Comparison of ENCODE assay signal across 9 cellular contexts in genomic region chr17:78315355-78316114, GRCh38. TPM values are rescaled to one million over a fixed set of nuclear protein-coding genes. Genes with fewer than 3 reads are reported as not detected.
A peak's percentile ranks its signal among the peaks of the same experiment; 100 is the strongest.
DNase-seq lines count a peak whose midpoint lies in the region; ATAC-seq and TF ChIP-seq lines count a peak whose summit lies in the region.
"Had no signal": no experiment of that assay in that cellular context is flagged by ENCODE, and none has a peak within 500 bp of the region (broad histone marks: within the 10 kb centered on the region; RNA-seq: fewer than 3 reads in every experiment).

No MANE protein-coding gene starts in this region.

- H3K27me3 Mint-ChIP-seq in CD4-positive, alpha-beta T cell = no peaks in the 10 kb centered on the region
- H3K27me3 Mint-ChIP-seq in activated T-cell treated with anti-CD3 and anti-CD28 coated beads, Interleukin-2, amount 50 U/mL, for 24 hours = no peaks in the 10 kb centered on the region
- H3K27me3 Mint-ChIP-seq in osteocyte (ENCODE audit: unreplicated experiment) = no peaks in the 10 kb centered on the region

- H3K27ac ChIP-seq in CD4-positive, alpha-beta T cell (ENCODE audit: low read depth, low read length) = no peak overlapping the region
- H3K27ac ChIP-seq: HL-60 had no signal

- ATAC-seq in CD4-positive, alpha-beta T cell (ENCODE audit: poor library complexity) = no peak
- no peak for ATAC-seq in HG03045 (IDR thresholded peaks at IDR 0.05; ENCODE audit: unreplicated experiment)

- CTCF ChIA-PET in CD4-positive, alpha-beta T cell (lab: Charles Lee) = interaction anchor here (0.6 to 1.1 kb wide), 2 partner anchors 16 to 45 kb away, joined by 3 to 4 read pairs; no protein-coding TSS in a partner anchor

- peak overlapping the region; percentile 69 for H3K27ac Mint-ChIP-seq in CD4-positive, alpha-beta T cell
- H3K27ac Mint-ChIP-seq in activated T-cell treated with anti-CD3 and anti-CD28 coated beads, Interleukin-2, amount 50 U/mL, for 24 hours = peak overlapping the region; percentile 91
- peak overlapping the region; percentile 98 for H3K27ac Mint-ChIP-seq in osteocyte (ENCODE audit: unreplicated experiment)

- no peaks in the 10 kb centered on the region for H3K9me3 ChIP-seq in CD4-positive, alpha-beta T cell (ENCODE audit: control insufficient read depth, low read length)

- no peaks in the 10 kb centered on the region for H3K9me3 Mint-ChIP-seq in CD4-positive, alpha-beta T cell
- H3K9me3 Mint-ChIP-seq in activated T-cell treated with anti-CD3 and anti-CD28 coated beads, Interleukin-2, amount 50 U/mL, for 24 hours = no peaks in the 10 kb centered on the region
- no peaks in the 10 kb centered on the region for H3K9me3 Mint-ChIP-seq in osteocyte (ENCODE audit: unreplicated experiment)

- H3K36me3 Mint-ChIP-seq in CD4-positive, alpha-beta T cell (ENCODE audit: low read depth) = no peaks in the 10 kb centered on the region
- no peaks in the 10 kb centered on the region for H3K36me3 Mint-ChIP-seq in activated T-cell treated with anti-CD3 and anti-CD28 coated beads, Interleukin-2, amount 50 U/mL, for 24 hours (ENCODE audit: low read depth)
- H3K36me3 Mint-ChIP-seq in osteocyte (ENCODE audit: unreplicated experiment) = no peaks in the 10 kb centered on the region

- peak overlapping the region; percentile 68 for H3K4me3 Mint-ChIP-seq in CD4-positive, alpha-beta T cell
- peak overlapping the region; percentile 71 for H3K4me3 Mint-ChIP-seq in activated T-cell treated with anti-CD3 and anti-CD28 coated beads, Interleukin-2, amount 50 U/mL, for 24 hours
- peak overlapping the region; percentile 64 for H3K4me3 Mint-ChIP-seq in osteocyte (ENCODE audit: unreplicated experiment)

- DNase-seq in CD4-positive, alpha-beta T cell = peak in 9 of 10 experiments; percentile 19 to 49 (median 33)
- DNase-seq in M059J (ENCODE audit: low read depth) = peak; percentile 97
- DNase-seq in activated T-cell treated with anti-CD3 and anti-CD28 coated beads, Interleukin-2, amount 50 U/mL, for 24 hours = peak; percentile 78
- peak; percentile 95 for DNase-seq in fibroblast of peridontal ligament (ENCODE audit: extremely low read depth)
- peak; percentile 88 for DNase-seq in osteocyte (ENCODE audit: extremely low spot score, unreplicated experiment)
- peak; percentile 88 for DNase-seq in ureter (ENCODE audit: low spot score)
- DNase-seq in NCI-H1694 (lab: John Stamatoyannopoulos, UW) = no peak

- POLR2A ChIA-PET in CD4-positive, alpha-beta T cell (lab: Charles Lee) = interaction anchor here (0.6 to 2.1 kb wide), 4 partner anchors 14 to 44 kb away, joined by 3 to 12 read pairs (median 6); partner anchors contain the start of gene SOCS3

- peaks cover 52% of the 10 kb centered on the region for H3K4me1 Mint-ChIP-seq in CD4-positive, alpha-beta T cell (ENCODE audit: low read depth)
- peaks cover 43% of the 10 kb centered on the region for H3K4me1 Mint-ChIP-seq in activated T-cell treated with anti-CD3 and anti-CD28 coated beads, Interleukin-2, amount 50 U/mL, for 24 hours (ENCODE audit: low read depth)
- peaks cover 50% of the 10 kb centered on the region for H3K4me1 Mint-ChIP-seq in osteocyte (ENCODE audit: unreplicated experiment)

- H3K27me3 ChIP-seq in CD4-positive, alpha-beta T cell (ENCODE audit: control insufficient read depth, insufficient read depth, low read length) = no peaks in the 10 kb centered on the region

- TF ChIP-seq CTCF in CD4-positive, alpha-beta T cell (IDR thresholded peaks at IDR 0.05) = no peak
- peak; percentile 10 for TF ChIP-seq CTCF in osteocyte (IDR thresholded peaks at IDR 0.05)

- intact Hi-C loops in CD4-positive, alpha-beta T cell (cut with DNase I, micrococcal nuclease) = loop anchor here (2.0 kb wide), 3 partner anchors 15 to 45 kb away; partner anchors contain the start of gene SOCS3 (in 1 of the 2)

RNA-seq across cellular contexts. Expression of gene SOCS3, which starts 44.3 kb away (rescaled TPM):
- 100 to 1,000 TPM; 414 to 427 TPM for total RNA-seq in CD4-positive, alpha-beta T cell
- 26.6 and 39.3 TPM in 2 replicates for total RNA-seq in M059J (2014; rRNA removed; shearing (Covaris generic))
- total RNA-seq in osteocyte (79.1 and 86.4 TPM in 2 replicates), ureter (66.1 TPM)
